Comparison of ENCODE assay signal across 36 cellular contexts in genomic region chr10:8410506-8410905, GRCh38.
"Had no signal": no experiment of that assay in that cellular context is flagged by ENCODE, and none has a peak within 500 bp of the region (broad histone marks: within the 10 kb centered on the region; RNA-seq: fewer than 3 reads in every experiment).

No MANE protein-coding gene starts in this region.

- H3K4me3 Mint-ChIP-seq: activated CD4-positive, alpha-beta memory T cell treated with anti-CD3 and anti-CD28 coated beads, Interleukin-2, amount 10 ng/mL, durations not matched to agents 7 days and 5 days; activated CD8-positive, alpha-beta memory T cell treated with anti-CD3 and anti-CD28 coated beads, Interleukin-2, amount 10 ng/mL, durations not matched to agents 7 days and 5 days; activated naive CD8-positive, alpha-beta T cell treated with anti-CD3 and anti-CD28 coated beads for 36 hours had no signal

- H3K36me3 Mint-ChIP-seq: activated naive CD8-positive, alpha-beta T cell treated with anti-CD3 and anti-CD28 coated beads for 36 hours had no signal

- H3K36me3 ChIP-seq: cardiac muscle cell, MG63 had no signal

- H3K9me3 ChIP-seq: MG63 had no signal

- H3K27ac Mint-ChIP-seq: activated CD4-positive, alpha-beta memory T cell treated with anti-CD3 and anti-CD28 coated beads, Interleukin-2, amount 10 ng/mL, durations not matched to agents 7 days and 5 days; activated CD8-positive, alpha-beta memory T cell treated with anti-CD3 and anti-CD28 coated beads, Interleukin-2, amount 10 ng/mL, durations not matched to agents 7 days and 5 days; activated naive CD8-positive, alpha-beta T cell treated with anti-CD3 and anti-CD28 coated beads for 36 hours had no signal

- H3K27ac ChIP-seq: cardiac muscle cell, PC-9, RWPE1, VCaP had no signal

- DNase-seq: activated CD4-positive, alpha-beta memory T cell treated with anti-CD3 and anti-CD28 coated beads, Interleukin-2, amount 10 ng/mL, durations not matched to agents 7 days and 5 days; activated CD4-positive, alpha-beta T cell treated with anti-CD3 and anti-CD28 coated beads for 1 hour; activated CD4-positive, alpha-beta T cell treated with anti-CD3 and anti-CD28 coated beads for 48 hours; activated CD4-positive, CD25-positive, alpha-beta regulatory T cell; activated CD8-positive, alpha-beta memory T cell treated with anti-CD3 and anti-CD28 coated beads for 24 hours; activated CD8-positive, alpha-beta memory T cell treated with anti-CD3 and anti-CD28 coated beads, Interleukin-2, amount 10 ng/mL, durations not matched to agents 7 days and 5 days; activated CD8-positive, alpha-beta memory T cell treated with anti-CD3 and anti-CD28 coated beads, Interleukin-2, amount 50 U/mL, for 48 hours; activated effector memory CD4-positive, alpha-beta T cell treated with anti-CD3 and anti-CD28 coated beads, Interleukin-2, amount 50 U/mL, for 16 hours; activated naive CD4-positive, alpha-beta T cell; activated naive CD4-positive, alpha-beta T cell treated with anti-CD3 and anti-CD28 coated beads, Interleukin-2, amount 50 U/mL, for 16 hours; activated naive CD8-positive, alpha-beta T cell treated with anti-CD3 and anti-CD28 coated beads for 36 hours; activated T-cell treated with anti-CD3 and anti-CD28 coated beads, Interleukin-2, amount 50 U/mL, for 48 hours; amniotic stem cell; aorta; Kasumi-1; KG1; MG63; NCI-H1092; NCI-H1436 treated with DMSO at 0.1 percent for 48 hours; NCI-H1694 treated with DMSO at 0.1 percent for 48 hours; NCI-H2029; NCI-H2107; NCI-H2171; NCI-H510A; NCI-H526; NCI-H748 treated with DMSO at 0.1 percent for 48 hours; NK-92 treated with Interleukin-12 subunit alpha and Interleukin-12 subunit beta, amount 100 ng/mL, for 24 hours; SIG-M5; SW 1271; T-helper 9 cell had no signal

- ATAC-seq: activated CD8-positive, alpha-beta memory T cell treated with anti-CD3 and anti-CD28 coated beads, Interleukin-2, amount 10 ng/mL, durations not matched to agents 7 days and 5 days; Right ventricle myocardium inferior; SK-N-SH treated with all-trans-retinoic acid at 6 μM for 48 hours had no signal

- H2AFZ ChIP-seq: PC-9 had no signal

- H3K9me3 Mint-ChIP-seq: activated naive CD8-positive, alpha-beta T cell treated with anti-CD3 and anti-CD28 coated beads for 36 hours had no signal

- H3K27me3 ChIP-seq: cardiac muscle cell, MG63 had no signal

- H3K4me3 ChIP-seq: cardiac muscle cell, MG63, PC-9 had no signal

- H3K27me3 Mint-ChIP-seq: activated CD4-positive, alpha-beta memory T cell treated with anti-CD3 and anti-CD28 coated beads, Interleukin-2, amount 10 ng/mL, durations not matched to agents 7 days and 5 days; activated CD8-positive, alpha-beta memory T cell treated with anti-CD3 and anti-CD28 coated beads, Interleukin-2, amount 10 ng/mL, durations not matched to agents 7 days and 5 days; activated naive CD8-positive, alpha-beta T cell treated with anti-CD3 and anti-CD28 coated beads for 36 hours had no signal

- H3K4me2 ChIP-seq: PC-9 had no signal
